In genomic region chr16:87487361-87487924, GRCh38 we compare ENCODE assay signal across 8 cellular contexts. TPM values are rescaled to one million over a fixed set of nuclear protein-coding genes. Genes with fewer than 3 reads are reported as not detected.
DNase-seq lines count a peak whose midpoint lies in the region; ATAC-seq, FAIRE-seq and TF ChIP-seq lines count a peak whose summit lies in the region.

No MANE protein-coding gene starts in this region.

- H3K27ac ChIP-seq in H1 (ENCODE audit: low read depth, low read length), result no peak overlapping the region
- no peak overlapping the region for H3K27ac ChIP-seq in naive thymus-derived CD4-positive, alpha-beta T cell (ENCODE audit: low read depth, low read length)

- CTCF ChIA-PET in H1 (lab: Charles Lee; ENCODE audit: partially characterized antibody), result interaction anchor here (0.6 to 1.1 kb wide), 8 partner anchors 17 to 1155 kb away, joined by 3 to 4 read pairs (median 3); no protein-coding TSS in a partner anchor
- CTCF ChIA-PET in naive thymus-derived CD4-positive, alpha-beta T cell (lab: Charles Lee), result no interaction called here

- 25% methylated on average over 24 of the region's 24 CpGs; no CpG with 5 or more reads in 1 of the 2 experiments for WGBS in H1 (ENCODE audit: extremely low coverage in 1 of 2, insufficient coverage in 1 of 2, insufficient read length in 1 of 2, insufficient replicate concordance in 2 of 2, low coverage in 1 of 2, low lambda C conversion rate in 2 of 2, missing lambda C conversion rate in 1 of 2), 2 experiments

- no peak overlapping the region for H3K56ac ChIP-seq in H1 (replicated peaks; ENCODE audit: insufficient read length, low read depth, low read length)

- TF ChIP-seq RAD21 in H1 (IDR thresholded peaks at IDR 0.05 in 1 of 2, conservative IDR thresholded peaks at IDR 0.05 in 1 of 2; ENCODE audit: low read depth in 2 of 2, low read length in 2 of 2), result no peak

- FAIRE-seq in H1 (lab: Jason Lieb, UNC) (no peak), frontal cortex (lab: Jason Lieb, UNC) (no peak)

- H2BK15ac ChIP-seq in H1 (ENCODE audit: low read length), result no peak overlapping the region

- H3K23ac ChIP-seq in H1 (ENCODE audit: insufficient read length), result no peak overlapping the region

- H3K4ac ChIP-seq in H1 (replicated peaks; ENCODE audit: insufficient read length, low read depth, low read length), result no peak overlapping the region

- no peak overlapping the region for H2BK20ac ChIP-seq in H1 (ENCODE audit: low read length)

- H4K20me1 ChIP-seq in H1 (replicated peaks in 1 of 2; ENCODE audit: control insufficient read depth in 1 of 2, insufficient read depth in 2 of 2, low read length in 2 of 2), result peaks cover 22% of the 10 kb centered on the region in 2 experiments

- H3K9me3 Mint-ChIP-seq in naive thymus-derived CD4-positive, alpha-beta T cell, result no peaks in the 10 kb centered on the region
- H3K9me3 Mint-ChIP-seq in activated T-helper 1 cell treated with anti-CD3 and anti-CD28 coated beads, Interleukin-12 subunit alpha, Interleukin-12 subunit beta, Interleukin-2, Interleukin-4 antibody, amounts not matched to agents 30 ng/mL and 10 ng/mL and 1 ng/mL, durations not matched to agents 14 hours and 24 hours and 36 hours, result no peaks in the 10 kb centered on the region

- peak overlapping the region; percentile 59 to 66 for H3K4me2 ChIP-seq in H1 (ENCODE audit: insufficient read depth in 1 of 2, low read depth in 2 of 2, low read length in 2 of 2)

- H3K36me3 ChIP-seq in ES-I3 (ENCODE audit: insufficient read depth, low read length) (no peaks in the 10 kb centered on the region), H1 (ENCODE audit: control insufficient read depth in 2 of 4, insufficient read depth in 4 of 4, low read length in 3 of 4) (peaks cover 0 to 4% (median 0%) of the 10 kb centered on the region in 4 experiments; a peak in 1 of 8 replicates)
- no peaks in the 10 kb centered on the region for H3K36me3 ChIP-seq in naive thymus-derived CD4-positive, alpha-beta T cell (ENCODE audit: control insufficient read depth in 2 of 3, insufficient read depth in 3 of 3, low read length in 3 of 3)

- peaks cover 4 to 18% (median 14%) of the 10 kb centered on the region in 5 donors for H3K36me3 Mint-ChIP-seq in naive thymus-derived CD4-positive, alpha-beta T cell
- H3K36me3 Mint-ChIP-seq in activated T-helper 1 cell treated with anti-CD3 and anti-CD28 coated beads, Interleukin-12 subunit alpha, Interleukin-12 subunit beta, Interleukin-2, Interleukin-4 antibody, amounts not matched to agents 30 ng/mL and 10 ng/mL and 1 ng/mL, durations not matched to agents 14 hours and 24 hours and 36 hours (ENCODE audit: low read depth), result peaks cover 11% of the 10 kb centered on the region

- no peak overlapping the region for H2BK120ac ChIP-seq in H1 (replicated peaks; ENCODE audit: low read depth, low read length)

- H3K79me1 ChIP-seq in H1 (ENCODE audit: low read depth, low read length), result peaks cover 5% of the 10 kb centered on the region

- no peak for TF ChIP-seq CTCF in H1 (IDR thresholded peaks at IDR 0.05; ENCODE audit: control extremely low read depth in 1 of 3, insufficient read depth in 1 of 3, low read depth in 1 of 3, low read length in 3 of 3)

- peaks cover 12% of the 10 kb centered on the region; the same call in 1 of the 2 replicates for H3K23me2 ChIP-seq in H1 (ENCODE audit: low read depth, low read length)

- peak overlapping the region; percentile 19; the same call in 1 of the 2 replicates for H3K9ac ChIP-seq in ES-I3 (ENCODE audit: low read depth, low read length)
- H3K9ac ChIP-seq in H1 (replicated peaks in 1 of 4; ENCODE audit: extremely low read depth in 1 of 4, low read depth in 3 of 4, low read length in 3 of 4), result no peak overlapping the region

- H3K4me3 Mint-ChIP-seq in naive thymus-derived CD4-positive, alpha-beta T cell, result peak overlapping the region in 7 of 10 donors; percentile 8 to 70 (median 57)
- no peak overlapping the region for H3K4me3 Mint-ChIP-seq in activated T-helper 1 cell treated with anti-CD3 and anti-CD28 coated beads, Interleukin-12 subunit alpha, Interleukin-12 subunit beta, Interleukin-2, Interleukin-4 antibody, amounts not matched to agents 30 ng/mL and 10 ng/mL and 1 ng/mL, durations not matched to agents 14 hours and 24 hours and 36 hours

- peak; percentile 25 for DNase-seq in NCI-H2196 treated with DMSO at 0.1 percent for 48 hours (lab: John Stamatoyannopoulos, UW; ENCODE audit: unreplicated experiment)
- peak; percentile 15 to 72 for DNase-seq in H1 (ENCODE audit: low read depth in 1 of 2, low spot score in 2 of 2)
- DNase-seq in naive thymus-derived CD4-positive, alpha-beta T cell, result peak in 1 of 9 donors; percentile 26
- DNase-seq in frontal cortex (ENCODE audit: low spot score in 2 of 2), result no peak
- no peak for DNase-seq in activated T-helper 1 cell treated with anti-CD3 and anti-CD28 coated beads, Interleukin-12 subunit alpha, Interleukin-12 subunit beta, Interleukin-2, Interleukin-4 antibody, amounts not matched to agents 30 ng/mL and 10 ng/mL and 1 ng/mL, durations not matched to agents 14 hours and 24 hours and 36 hours (ENCODE audit: low spot score)

- no peak overlapping the region for H4K5ac ChIP-seq in H1 (ENCODE audit: insufficient read length, low read depth, low read length)

- H3K18ac ChIP-seq in H1 (ENCODE audit: extremely low read depth, low read length), result no peak overlapping the region

- no peaks in the 10 kb centered on the region; a peak in 1 of 7 replicates for H3K27me3 ChIP-seq in H1 (replicated peaks in 1 of 4; ENCODE audit: control insufficient read depth in 3 of 4, extremely low read depth in 1 of 4, insufficient read depth in 3 of 4, low read length in 3 of 4)
- H3K27me3 ChIP-seq in naive thymus-derived CD4-positive, alpha-beta T cell (ENCODE audit: control insufficient read depth in 2 of 2, insufficient read depth in 2 of 2, low read length in 2 of 2), result no peaks in the 10 kb centered on the region

- H2BK5ac ChIP-seq in H1 (ENCODE audit: low read depth, low read length), result no peak overlapping the region

- POLR2A ChIA-PET in H1 (lab: Charles Lee; ENCODE audit: partially characterized antibody), result interaction anchor here (2.0 kb wide), 1 partner anchor 26 kb away, joined by 6 read pairs; no protein-coding TSS in a partner anchor
- POLR2A ChIA-PET in naive thymus-derived CD4-positive, alpha-beta T cell (lab: Charles Lee), result no interaction called here

- no peak overlapping the region for H3K14ac ChIP-seq in H1 (ENCODE audit: insufficient read length)

- H2AFZ ChIP-seq in H1 (ENCODE audit: low read length), result no peak overlapping the region

- H4K91ac ChIP-seq in H1 (replicated peaks; ENCODE audit: insufficient read length, low read length), result no peak overlapping the region

- H3K4me1 ChIP-seq in ES-I3 (ENCODE audit: insufficient read depth, low read length) (peaks cover 6% of the 10 kb centered on the region), H1 (replicated peaks in 1 of 4; ENCODE audit: control insufficient read depth in 3 of 4, insufficient read depth in 4 of 4, low read length in 3 of 4) (peaks cover 9 to 20% (median 10%) of the 10 kb centered on the region in 4 experiments)
- peaks cover 23 to 40% of the 10 kb centered on the region in 2 donors for H3K4me1 ChIP-seq in naive thymus-derived CD4-positive, alpha-beta T cell (ENCODE audit: control insufficient read depth in 2 of 2, insufficient read depth in 2 of 2, low read length in 2 of 2)

- H3K4me1 Mint-ChIP-seq in naive thymus-derived CD4-positive, alpha-beta T cell, result peaks cover 51 to 84% (median 77%) of the 10 kb centered on the region in 7 donors
- peaks cover 48% of the 10 kb centered on the region for H3K4me1 Mint-ChIP-seq in activated T-helper 1 cell treated with anti-CD3 and anti-CD28 coated beads, Interleukin-12 subunit alpha, Interleukin-12 subunit beta, Interleukin-2, Interleukin-4 antibody, amounts not matched to agents 30 ng/mL and 10 ng/mL and 1 ng/mL, durations not matched to agents 14 hours and 24 hours and 36 hours (ENCODE audit: low read depth)

- intact Hi-C loops in naive thymus-derived CD4-positive, alpha-beta T cell (cut with micrococcal nuclease), result no loop called here
- intact Hi-C loops in activated T-helper 1 cell treated with anti-CD3 and anti-CD28 coated beads, Interleukin-12 subunit alpha, Interleukin-12 subunit beta, Interleukin-2, Interleukin-4 antibody, amounts not matched to agents 30 ng/mL and 10 ng/mL and 1 ng/mL, durations not matched to agents 14 hours and 24 hours and 36 hours (cut with micrococcal nuclease), result loop anchor here (5.0 kb wide), 1 partner anchor 180 kb away; no protein-coding TSS in a partner anchor

- TF ChIP-seq POLR2A in H1 (IDR thresholded peaks at IDR 0.05; ENCODE audit: control extremely low read depth in 1 of 2, low read depth in 2 of 2, low read length in 2 of 2), result no peak

- H3K27ac Mint-ChIP-seq in naive thymus-derived CD4-positive, alpha-beta T cell, result peak overlapping the region in 1 of 9 donors; percentile 82
- no peak overlapping the region for H3K27ac Mint-ChIP-seq in activated T-helper 1 cell treated with anti-CD3 and anti-CD28 coated beads, Interleukin-12 subunit alpha, Interleukin-12 subunit beta, Interleukin-2, Interleukin-4 antibody, amounts not matched to agents 30 ng/mL and 10 ng/mL and 1 ng/mL, durations not matched to agents 14 hours and 24 hours and 36 hours

- TF ChIP-seq EP300 in H1 (IDR thresholded peaks at IDR 0.05; ENCODE audit: borderline replicate concordance in 1 of 2, low read depth in 2 of 2, low read length in 2 of 2), result no peak

- peak overlapping the region; percentile 15 to 52 (median 28); a peak in 5 of 8 replicates for H3K4me3 ChIP-seq in H1 (ENCODE audit: extremely low read depth in 1 of 4, insufficient read depth in 2 of 4, low read depth in 3 of 4, low read length in 4 of 4)
- no peak overlapping the region for H3K4me3 ChIP-seq in naive thymus-derived CD4-positive, alpha-beta T cell (ENCODE audit: low read length)

- H2BK12ac ChIP-seq in H1 (ENCODE audit: low read depth, low read length), result no peak overlapping the region

- H4K8ac ChIP-seq in H1 (ENCODE audit: extremely low read depth, insufficient read depth, low read length), result peak overlapping the region; percentile 28; the same call in 1 of the 2 replicates

- ATAC-seq in naive thymus-derived CD4-positive, alpha-beta T cell, result peak; percentile 23
- ATAC-seq in GM21367 (IDR thresholded peaks at IDR 0.05; ENCODE audit: unreplicated experiment) (no peak), GM19395 (IDR thresholded peaks at IDR 0.05; ENCODE audit: unreplicated experiment) (no peak)

- peaks cover 0 to 24% (median 0%) of the 10 kb centered on the region in 5 donors for H3K27me3 Mint-ChIP-seq in naive thymus-derived CD4-positive, alpha-beta T cell
- peaks cover 19% of the 10 kb centered on the region for H3K27me3 Mint-ChIP-seq in activated T-helper 1 cell treated with anti-CD3 and anti-CD28 coated beads, Interleukin-12 subunit alpha, Interleukin-12 subunit beta, Interleukin-2, Interleukin-4 antibody, amounts not matched to agents 30 ng/mL and 10 ng/mL and 1 ng/mL, durations not matched to agents 14 hours and 24 hours and 36 hours (ENCODE audit: insufficient read depth)

- H3K9me3 ChIP-seq in ES-I3 (ENCODE audit: control insufficient read depth, insufficient read depth, low read length) (no peaks in the 10 kb centered on the region), H1 (ENCODE audit: insufficient read depth in 2 of 2, low read depth in 1 of 2, low read length in 1 of 2) (no peaks in the 10 kb centered on the region)
- H3K9me3 ChIP-seq in naive thymus-derived CD4-positive, alpha-beta T cell (ENCODE audit: control insufficient read depth in 2 of 3, low read length in 3 of 3), result no peaks in the 10 kb centered on the region

- H2AK5ac ChIP-seq in H1 (ENCODE audit: low read depth, low read length), result no peak overlapping the region

- H3K79me2 ChIP-seq in H1 (ENCODE audit: control insufficient read depth in 1 of 2, insufficient read depth in 2 of 2, low read length in 2 of 2), result peaks cover 14 to 89% of the 10 kb centered on the region in 2 experiments

RNA-seq across cellular contexts. Expression of gene ZCCHC14, which starts 5.4 kb away (rescaled TPM):
- total RNA-seq in H1 (2021; fragmentation: NEBNext Ultra II Directional; extraction: Animal tissue kit (Norgen Biotek cat#: 25700)), result 27.1 and 28.2 TPM in 2 replicates
- polyA plus RNA-seq in H1 (2011; rRNA removed), result 8.2 and 15.6 TPM in 2 replicates
- polyA plus RNA-seq in H1 (2011; cell fraction: cytosol; rRNA removed), result 6.5 TPM
- 44.9 TPM for polyA plus RNA-seq in H1 (2011; cell fraction: nucleus; rRNA removed)
- 14.6 to 17.2 TPM (median 16.2 TPM) in 4 replicates for polyA plus RNA-seq in H1 (2012, experiment 1 of 2)
- polyA plus RNA-seq in H1 (2012, experiment 2 of 2), result 3.6 TPM
- 13.4 TPM for polyA plus RNA-seq in H1 (2013, experiment 1 of 2)
- 13.2 TPM for polyA plus RNA-seq in H1 (2013, experiment 2 of 2)
- polyA minus RNA-seq in H1 (2011; rRNA and poly(A)+ RNA removed), result 7.8 and 11.3 TPM in 2 replicates
- 16.9 TPM for polyA minus RNA-seq in H1 (2011; cell fraction: cytosol; rRNA and poly(A)+ RNA removed)
- 19.5 TPM for polyA minus RNA-seq in H1 (2011; cell fraction: nucleus; rRNA and poly(A)+ RNA removed)
- total RNA-seq in naive thymus-derived CD4-positive, alpha-beta T cell, result 10 to 100 TPM in 4 of 5 experiments, 1 to 10 TPM in 1; 8.3 to 34.2 (median 23.5) TPM
- polyA plus RNA-seq in naive thymus-derived CD4-positive, alpha-beta T cell, result under 1 TPM; 0.64 to 0.84 TPM
- 26.1 TPM for total RNA-seq in frontal cortex
- total RNA-seq in activated T-helper 1 cell treated with anti-CD3 and anti-CD28 coated beads, Interleukin-12 subunit alpha, Interleukin-12 subunit beta, Interleukin-2, Interleukin-4 antibody, amounts not matched to agents 30 ng/mL and 10 ng/mL and 1 ng/mL, durations not matched to agents 14 hours and 24 hours and 36 hours, result 9.9 and 11.0 TPM in 2 replicates

Comparison
In these comparisons a context has a peak if more than half of its experiments do, and no peak if none do; other contexts are left out.
1. DNase-seq: peak in NCI-H2196 treated with DMSO at 0.1 percent for 48 hours (single experiment) and H1 (2 of 2); none in frontal cortex (0 of 2) and activated T-helper 1 cell treated with anti-CD3 and anti-CD28 coated beads, Interleukin-12 subunit alpha, Interleukin-12 subunit beta, Interleukin-2, Interleukin-4 antibody, amounts not matched to agents 30 ng/mL and 10 ng/mL and 1 ng/mL, durations not matched to agents 14 hours and 24 hours and 36 hours (single experiment).